ENCODE assay signal across 10 cellular contexts in genomic region chr22:41525450-41526225, GRCh38. TPM values are rescaled to one million over a fixed set of nuclear protein-coding genes. Genes with fewer than 3 reads are reported as not detected.
DNase-seq lines count a peak whose midpoint lies in the region; ATAC-seq and TF ChIP-seq lines count a peak whose summit lies in the region.
"Had no signal": no experiment of that assay in that cellular context is flagged by ENCODE, and none has a peak within 500 bp of the region (broad histone marks: within the 10 kb centered on the region; RNA-seq: fewer than 3 reads in every experiment).

No MANE protein-coding gene starts in this region.

- no peak overlapping the region for H3K4me3 Mint-ChIP-seq in T-helper 2 cell treated with Interferon-gamma antibody and Interleukin-4, amounts not matched to agents 5 μg/mL and 100 μg/mL, for 36 hours
- H3K4me3 Mint-ChIP-seq in activated CD8-positive, alpha-beta T cell treated with anti-CD3 and anti-CD28 coated beads for 36 hours, result no peak overlapping the region

- CTCF ChIA-PET in activated CD8-positive, alpha-beta T cell treated with anti-CD3 and anti-CD28 coated beads for 36 hours (lab: Charles Lee), result interaction anchor here (0.8 to 8.4 kb wide), 4 partner anchors 7 to 124 kb away, joined by 3 to 106 read pairs (median 8); no protein-coding TSS in a partner anchor
- CTCF ChIA-PET in PC-3 (lab: Charles Lee), result no interaction called here

- no peak overlapping the region for H3K4me3 ChIP-seq in hepatocyte
- H3K4me3 ChIP-seq in PC-3 (ENCODE audit: low read length), result no peak overlapping the region
- H3K4me3 ChIP-seq: HAP-1 had no signal

- BruUV-seq in PC-3 (replicated peaks; lab: Mats Ljungman, UMichigan), result no TSS peak

- no peak for ATAC-seq in activated CD8-positive, alpha-beta T cell treated with anti-CD3 and anti-CD28 coated beads for 36 hours
- ATAC-seq in PC-3, result no peak

- no peaks in the 10 kb centered on the region for H3K27me3 Mint-ChIP-seq in T-helper 2 cell treated with Interferon-gamma antibody and Interleukin-4, amounts not matched to agents 5 μg/mL and 100 μg/mL, for 36 hours (ENCODE audit: low read depth)
- no peaks in the 10 kb centered on the region for H3K27me3 Mint-ChIP-seq in activated CD8-positive, alpha-beta T cell treated with anti-CD3 and anti-CD28 coated beads for 36 hours

- intact Hi-C loops in activated CD8-positive, alpha-beta T cell treated with anti-CD3 and anti-CD28 coated beads for 36 hours (cut with micrococcal nuclease), result loop anchor here (5.0 kb wide), 1 partner anchor 123 kb away; no protein-coding TSS in a partner anchor
- intact Hi-C loops in PC-3 (cut with micrococcal nuclease), result no loop called here

- H3K36me3 ChIP-seq in hepatocyte (replicated peaks; ENCODE audit: insufficient read depth, low read depth), result no peaks in the 10 kb centered on the region
- peaks cover 24% of the 10 kb centered on the region for H3K36me3 ChIP-seq in PC-3 (ENCODE audit: low read depth, low read length)

- no peak overlapping the region for H3K9ac ChIP-seq in PC-3 (ENCODE audit: low read length)

- H3K9me3 Mint-ChIP-seq in T-helper 2 cell treated with Interferon-gamma antibody and Interleukin-4, amounts not matched to agents 5 μg/mL and 100 μg/mL, for 36 hours, result no peaks in the 10 kb centered on the region
- H3K9me3 Mint-ChIP-seq in activated CD8-positive, alpha-beta T cell treated with anti-CD3 and anti-CD28 coated beads for 36 hours, result no peaks in the 10 kb centered on the region

- H3K79me2 ChIP-seq in hepatocyte (no peaks in the 10 kb centered on the region), PC-3 (ENCODE audit: low read length) (no peaks in the 10 kb centered on the region)

- no peaks in the 10 kb centered on the region for H3K4me1 ChIP-seq in hepatocyte (ENCODE audit: insufficient read depth)
- H3K4me1 ChIP-seq in PC-3 (ENCODE audit: insufficient read depth, low read length), result no peaks in the 10 kb centered on the region
- H3K4me1 ChIP-seq: HAP-1 had no signal

- no peak overlapping the region for H2AFZ ChIP-seq in hepatocyte
- H2AFZ ChIP-seq in PC-3 (ENCODE audit: low read length), result no peak overlapping the region

- H3K4me1 Mint-ChIP-seq in T-helper 2 cell treated with Interferon-gamma antibody and Interleukin-4, amounts not matched to agents 5 μg/mL and 100 μg/mL, for 36 hours (ENCODE audit: low read depth), result peaks cover 13% of the 10 kb centered on the region
- H3K4me1 Mint-ChIP-seq in activated CD8-positive, alpha-beta T cell treated with anti-CD3 and anti-CD28 coated beads for 36 hours (ENCODE audit: low read depth), result peaks cover 16% of the 10 kb centered on the region

- no peaks in the 10 kb centered on the region for H3K9me2 ChIP-seq in hepatocyte (replicated peaks; ENCODE audit: insufficient read depth)
- no peaks in the 10 kb centered on the region for H3K9me2 ChIP-seq in PC-3 (replicated peaks; ENCODE audit: low read length)

- 87% methylated on average over 13 of the region's 13 CpGs for WGBS in hepatocyte (ENCODE audit: low lambda C conversion rate, missing lambda C conversion rate)

- no peak for TF ChIP-seq CTCF in activated CD8-positive, alpha-beta T cell treated with anti-CD3 and anti-CD28 coated beads for 36 hours (IDR thresholded peaks at IDR 0.05)
- no peak for TF ChIP-seq CTCF in hepatocyte (IDR thresholded peaks at IDR 0.05; ENCODE audit: poor library complexity)
- TF ChIP-seq CTCF in PC-3 (conservative IDR thresholded peaks at IDR 0.05; ENCODE audit: low read depth, low read length), result no peak

- H3K27ac ChIP-seq in hepatocyte (peak overlapping the region; percentile 14), temporal lobe (ENCODE audit: low read depth, low read length) (peak overlapping the region; percentile 95), PC-3 (ENCODE audit: low read length) (no peak overlapping the region)

- H3K36me3 Mint-ChIP-seq in T-helper 2 cell treated with Interferon-gamma antibody and Interleukin-4, amounts not matched to agents 5 μg/mL and 100 μg/mL, for 36 hours (ENCODE audit: low read depth), result peaks cover 15% of the 10 kb centered on the region
- peaks cover 16% of the 10 kb centered on the region for H3K36me3 Mint-ChIP-seq in activated CD8-positive, alpha-beta T cell treated with anti-CD3 and anti-CD28 coated beads for 36 hours (ENCODE audit: low read depth)

- H3K4me2 ChIP-seq in hepatocyte, result no peak overlapping the region
- H3K4me2 ChIP-seq in PC-3 (ENCODE audit: low read length), result no peak overlapping the region

- DNase-seq in T-helper 2 cell treated with Interferon-gamma antibody and Interleukin-4, amounts not matched to agents 5 μg/mL and 100 μg/mL, for 36 hours (ENCODE audit: low spot score), result no peak
- DNase-seq in T-helper 2 cell (no peak), hepatocyte (ENCODE audit: low spot score) (no peak), PC-3 (no peak), NCI-H187 treated with DMSO at 0.1 percent for 48 hours (lab: John Stamatoyannopoulos, UW) (no peak)
- DNase-seq in activated CD8-positive, alpha-beta T cell treated with anti-CD3 and anti-CD28 coated beads for 36 hours, result no peak
- no peak for DNase-seq in activated effector memory CD4-positive, alpha-beta T cell treated with Interleukin-2 at 50 U/mL for 16 hours
- DNase-seq: NCI-H345 had no signal

- H3F3A ChIP-seq in PC-3 (ENCODE audit: low read length, unreplicated experiment), result no peaks in the 10 kb centered on the region

- H3K27ac Mint-ChIP-seq in T-helper 2 cell treated with Interferon-gamma antibody and Interleukin-4, amounts not matched to agents 5 μg/mL and 100 μg/mL, for 36 hours, result peak overlapping the region; percentile 70
- peak overlapping the region; percentile 76 for H3K27ac Mint-ChIP-seq in activated CD8-positive, alpha-beta T cell treated with anti-CD3 and anti-CD28 coated beads for 36 hours

- POLR2A ChIA-PET in activated CD8-positive, alpha-beta T cell treated with anti-CD3 and anti-CD28 coated beads for 36 hours (lab: Charles Lee), result interaction anchor here (1.2 to 1.4 kb wide), 2 partner anchors 38 to 122 kb away, joined by 3 read pairs; no protein-coding TSS in a partner anchor
- POLR2A ChIA-PET in PC-3 (lab: Charles Lee; ENCODE audit: unreplicated experiment), result no interaction called here

- H4K20me1 ChIP-seq in hepatocyte (ENCODE audit: insufficient read depth, poor library complexity, severe bottlenecking) (no peaks in the 10 kb centered on the region), PC-3 (ENCODE audit: low read length) (no peaks in the 10 kb centered on the region)

- H3K27me3 ChIP-seq in hepatocyte (no peaks in the 10 kb centered on the region), PC-3 (ENCODE audit: low read length) (no peaks in the 10 kb centered on the region)

- H3K9me3 ChIP-seq in hepatocyte (ENCODE audit: low read depth), result no peaks in the 10 kb centered on the region
- no peaks in the 10 kb centered on the region for H3K9me3 ChIP-seq in PC-3 (ENCODE audit: low read length)
- H3K9me3 ChIP-seq: HAP-1 had no signal

RNA-seq across cellular contexts. Expression of gene POLR3H, which starts 18.6 kb away (rescaled TPM):
- total RNA-seq in activated CD8-positive, alpha-beta T cell treated with anti-CD3 and anti-CD28 coated beads for 36 hours, result 10 to 100 TPM; 26.8 to 29.0 TPM
- total RNA-seq in hepatocyte (14.5 and 17.5 TPM in 2 replicates), temporal lobe (20.4 TPM), PC-3 (2014; rRNA removed) (21.2 and 30.4 TPM in 2 replicates)
- polyA plus RNA-seq in hepatocyte, result 37.4 and 41.1 TPM in 2 replicates

RNA-seq across cellular contexts. Expression of gene CSDC2, which starts 35.2 kb away (rescaled TPM):
- total RNA-seq in activated CD8-positive, alpha-beta T cell treated with anti-CD3 and anti-CD28 coated beads for 36 hours, result not detected
- 1.7 and 2.7 TPM in 2 replicates for total RNA-seq in hepatocyte
- 5.0 and 5.4 TPM in 2 replicates for polyA plus RNA-seq in hepatocyte
- 11.8 TPM for total RNA-seq in temporal lobe
- total RNA-seq in PC-3 (2014; rRNA removed), result not detected in 2 replicates

RNA-seq across cellular contexts. Expression of gene ACO2, which starts 56.7 kb away (rescaled TPM):
- 10 to 100 TPM; 96.5 to 97.7 TPM for total RNA-seq in activated CD8-positive, alpha-beta T cell treated with anti-CD3 and anti-CD28 coated beads for 36 hours
- 111 and 129 TPM in 2 replicates for total RNA-seq in hepatocyte
- polyA plus RNA-seq in hepatocyte, result 167 and 196 TPM in 2 replicates
- total RNA-seq in temporal lobe, result 72.5 TPM
- 118 and 130 TPM in 2 replicates for total RNA-seq in PC-3 (2014; rRNA removed)

RNA-seq across cellular contexts. Expression of gene PHF5A, which starts 57.1 kb away (rescaled TPM):
- 10 to 100 TPM; 65.2 to 70.4 TPM for total RNA-seq in activated CD8-positive, alpha-beta T cell treated with anti-CD3 and anti-CD28 coated beads for 36 hours
- total RNA-seq in hepatocyte (55.2 and 59.9 TPM in 2 replicates), temporal lobe (25.6 TPM), PC-3 (2014; rRNA removed) (76.5 and 80.4 TPM in 2 replicates)
- 16.8 and 21.9 TPM in 2 replicates for polyA plus RNA-seq in hepatocyte
